17 cellular contexts compared by ENCODE assay signal in the genomic region with DNA sequence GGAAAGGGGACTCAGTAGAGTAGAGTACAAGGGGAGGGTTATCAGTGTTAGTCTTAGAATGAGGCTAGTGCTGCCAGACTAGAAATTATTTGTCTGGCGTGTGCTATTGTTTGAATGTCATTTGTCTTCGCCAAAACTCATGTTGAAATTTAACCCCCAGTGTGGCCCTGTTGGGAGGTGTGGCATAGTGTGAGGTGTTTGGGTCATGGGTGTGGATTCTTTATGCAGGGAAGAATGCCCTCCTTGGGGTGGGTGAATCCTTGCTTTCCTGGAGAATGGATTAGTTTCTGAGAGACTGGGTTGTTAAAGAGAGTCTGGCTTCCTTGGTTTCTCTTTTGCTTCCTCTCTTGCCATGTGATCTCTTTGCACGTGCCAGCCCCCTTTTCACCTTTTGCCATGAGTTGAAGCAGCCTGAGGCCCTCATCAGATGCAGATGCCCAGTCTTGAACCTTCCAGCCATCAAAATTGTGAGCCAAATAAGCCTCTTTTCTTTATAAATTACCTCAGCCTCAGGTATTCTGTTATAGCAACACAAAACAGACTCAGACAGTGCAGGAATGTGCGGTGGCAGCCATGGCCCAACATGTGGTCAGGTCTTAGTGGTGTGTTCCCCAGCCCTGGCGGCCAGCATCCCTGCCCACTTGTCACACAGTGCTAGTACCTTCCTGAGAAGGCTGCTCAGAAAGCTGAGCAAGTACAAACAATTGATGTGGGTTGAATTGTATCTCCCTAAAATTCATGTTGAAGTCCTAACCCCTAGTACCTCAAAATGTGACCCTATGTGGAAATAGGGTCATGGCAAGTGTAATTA.
"Had no signal": no experiment of that assay in that cellular context is flagged by ENCODE, and none has a peak within 500 bp of the region (broad histone marks: within the 10 kb centered on the region; RNA-seq: fewer than 3 reads in every experiment).

No MANE protein-coding gene starts in this region.

- H3K27me3 Mint-ChIP-seq: central memory CD8-positive, alpha-beta T cell; naive thymus-derived CD4-positive, alpha-beta T cell had no signal

- H3K27me3 ChIP-seq: right lobe of liver, spleen, upper lobe of left lung had no signal

- H3K4me3 Mint-ChIP-seq: activated CD8-positive, alpha-beta T cell treated with anti-CD3 and anti-CD28 coated beads, Interleukin-2, amount 10 ng/mL, durations not matched to agents 7 days and 5 days; central memory CD8-positive, alpha-beta T cell had no signal

- H3K4me1 ChIP-seq: lower lobe of right lung, psoas muscle, right lobe of liver, upper lobe of left lung had no signal

- H3K36me3 ChIP-seq: lower lobe of right lung, right lobe of liver, spleen, upper lobe of left lung had no signal

- H3K27ac ChIP-seq: epithelial cell of prostate, lower lobe of right lung, psoas muscle, right lobe of liver, spleen, upper lobe of left lung had no signal

- H3K4me3 ChIP-seq: lower lobe of right lung, psoas muscle, right lobe of liver, spleen, upper lobe of left lung had no signal

- ATAC-seq: activated CD8-positive, alpha-beta T cell treated with anti-CD3 and anti-CD28 coated beads, Interleukin-2, amount 10 ng/mL, durations not matched to agents 7 days and 5 days; lower lobe of right lung; naive thymus-derived CD4-positive, alpha-beta T cell; psoas muscle had no signal

- DNase-seq: activated CD4-positive, alpha-beta T cell treated with anti-CD3 and anti-CD28 coated beads for 1 hour; activated CD8-positive, alpha-beta memory T cell treated with anti-CD3 and anti-CD28 coated beads, Interleukin-2, amount 50 U/mL, for 48 hours; activated CD8-positive, alpha-beta T cell treated with anti-CD3 and anti-CD28 coated beads, Interleukin-2, amount 10 ng/mL, durations not matched to agents 7 days and 5 days; cortex of kidney; effector CD8-positive, alpha-beta T cell; hippocampal formation; lower lobe of right lung; naive thymus-derived CD4-positive, alpha-beta T cell; occipital lobe; psoas muscle; right lobe of liver; spleen; stimulated activated CD4-positive, alpha-beta T cell treated with anti-CD3 and anti-CD28 coated beads, Interleukin-2, amount 100 ng/mL, for 24 hours; stimulated activated naive CD4-positive, alpha-beta T cell had no signal

- H3K9me3 Mint-ChIP-seq: central memory CD8-positive, alpha-beta T cell had no signal

- H3K9me3 ChIP-seq: lower lobe of right lung, psoas muscle, right lobe of liver, upper lobe of left lung had no signal

- H3K27ac Mint-ChIP-seq: activated CD8-positive, alpha-beta T cell treated with anti-CD3 and anti-CD28 coated beads, Interleukin-2, amount 10 ng/mL, durations not matched to agents 7 days and 5 days had no signal
